ENCODE assay signal across 8 cellular contexts in genomic region chr7:818031-818699, GRCh38. TPM values are rescaled to one million over a fixed set of nuclear protein-coding genes. Genes with fewer than 3 reads are reported as not detected.
A peak's percentile ranks its signal among the peaks of the same experiment; 100 is the strongest.
DNase-seq lines count a peak whose midpoint lies in the region; ATAC-seq and TF ChIP-seq lines count a peak whose summit lies in the region.

No MANE protein-coding gene starts in this region.

- H3K4me3 ChIP-seq in OCI-LY3 (ENCODE audit: low read length) (peak overlapping the region; percentile 99), osteoblast (ENCODE audit: insufficient read depth, low read length) (no peak overlapping the region)

- H3K4me3 Mint-ChIP-seq in activated T-cell treated with anti-CD3 and anti-CD28 coated beads, Interleukin-2, amount 50 U/mL, for 4 hours, result peak overlapping the region; percentile 95

- no peak overlapping the region; the same call in 1 of the 2 replicates for H3K9ac ChIP-seq in OCI-LY3 (ENCODE audit: low read length)

- H4K20me1 ChIP-seq in OCI-LY3 (ENCODE audit: insufficient read depth, low read length) (peaks cover 44% of the 10 kb centered on the region), osteoblast (ENCODE audit: insufficient read depth, low read length) (peaks cover 36% of the 10 kb centered on the region)

- no peak for ATAC-seq in activated T-cell treated with anti-CD3 and anti-CD28 coated beads, Interleukin-2, amount 50 U/mL, for 4 hours
- ATAC-seq in sciatic nerve, result no peak
- no peak for ATAC-seq in GM18519 (IDR thresholded peaks at IDR 0.05; ENCODE audit: low FRiP score, unreplicated experiment)

- H2AFZ ChIP-seq in OCI-LY3 (ENCODE audit: low read depth, low read length) (no peak overlapping the region), osteoblast (ENCODE audit: low read length) (no peak overlapping the region)

- peaks cover 59% of the 10 kb centered on the region for H3K4me1 Mint-ChIP-seq in activated T-cell treated with anti-CD3 and anti-CD28 coated beads, Interleukin-2, amount 50 U/mL, for 4 hours (ENCODE audit: low read depth)

- no peak for TF ChIP-seq CTCF in OCI-LY3 (IDR thresholded peaks at IDR 0.05; ENCODE audit: low read depth, low read length)
- TF ChIP-seq CTCF in osteoblast (IDR thresholded peaks at IDR 0.05; ENCODE audit: extremely low read depth, low read depth, low read length), result peak; percentile 24

- H3K9me3 Mint-ChIP-seq in activated T-cell treated with anti-CD3 and anti-CD28 coated beads, Interleukin-2, amount 50 U/mL, for 4 hours, result no peaks in the 10 kb centered on the region

- intact Hi-C loops in sciatic nerve (cut with DNase I), result no loop called here

- no peak for DNase-seq in activated T-cell treated with anti-CD3 and anti-CD28 coated beads, Interleukin-2, amount 50 U/mL, for 4 hours
- DNase-seq in activated T-cell treated with anti-CD3 and anti-CD28 coated beads, Interleukin-2, amount 50 U/mL, for 1 hour, result no peak
- DNase-seq in dedifferentiated amniotic fluid mesenchymal stem cell (ENCODE audit: extremely low spot score) (peak; percentile 65), osteoblast (ENCODE audit: insufficient read length, low spot score, missing footprints) (peak; percentile 89), sciatic nerve (ENCODE audit: low spot score) (no peak), amygdala (lab: John Stamatoyannopoulos, UW) (no peak)

- H3K79me2 ChIP-seq in OCI-LY3 (ENCODE audit: low read length) (peaks cover 64% of the 10 kb centered on the region), osteoblast (ENCODE audit: insufficient read depth, low read length) (peaks cover 66% of the 10 kb centered on the region)

- H3K27ac ChIP-seq in OCI-LY3 (ENCODE audit: low read length), result no peak overlapping the region
- no peak overlapping the region for H3K27ac ChIP-seq in osteoblast (ENCODE audit: low read depth, low read length)

- H3K36me3 ChIP-seq in OCI-LY3 (replicated peaks; ENCODE audit: low read depth, low read length), result peaks cover 4% of the 10 kb centered on the region
- H3K36me3 ChIP-seq in osteoblast (ENCODE audit: insufficient read depth, low read length), result peaks cover 4% of the 10 kb centered on the region

- H3K9me3 ChIP-seq in OCI-LY3 (ENCODE audit: insufficient read depth, low read length), result no peaks in the 10 kb centered on the region
- H3K9me3 ChIP-seq in osteoblast (ENCODE audit: low read depth, low read length), result no peaks in the 10 kb centered on the region

- H3K4me1 ChIP-seq in OCI-LY3 (ENCODE audit: low read length) (peaks cover 20% of the 10 kb centered on the region), osteoblast (ENCODE audit: insufficient read depth, low read length) (peaks cover 21% of the 10 kb centered on the region)

- H3K36me3 Mint-ChIP-seq in activated T-cell treated with anti-CD3 and anti-CD28 coated beads, Interleukin-2, amount 50 U/mL, for 4 hours (ENCODE audit: insufficient read depth), result peaks cover 11% of the 10 kb centered on the region

- peak overlapping the region; percentile 88 for H3K4me2 ChIP-seq in OCI-LY3 (ENCODE audit: low read length)
- H3K4me2 ChIP-seq in osteoblast (ENCODE audit: insufficient read depth, low read length), result peak overlapping the region; percentile 95

- H3K27me3 ChIP-seq in OCI-LY3 (ENCODE audit: low read depth, low read length), result no peaks in the 10 kb centered on the region
- H3K27me3 ChIP-seq in osteoblast (ENCODE audit: insufficient read depth, low read length), result no peaks in the 10 kb centered on the region

- H3K27me3 Mint-ChIP-seq in activated T-cell treated with anti-CD3 and anti-CD28 coated beads, Interleukin-2, amount 50 U/mL, for 4 hours (ENCODE audit: low read depth), result no peaks in the 10 kb centered on the region

RNA-seq across cellular contexts. Expression of gene SUN1, which starts 14.1 kb away (rescaled TPM):
- 10 to 100 TPM; 61.5 to 69.1 (median 63.0) TPM for total RNA-seq in activated T-cell treated with anti-CD3 and anti-CD28 coated beads, Interleukin-2, amount 50 U/mL, for 4 hours
- total RNA-seq in osteoblast, result 109 and 126 TPM in 2 replicates
- total RNA-seq in sciatic nerve, result 207 TPM

RNA-seq across cellular contexts. Expression of gene GET4, which starts 58.2 kb away (rescaled TPM):
- total RNA-seq in activated T-cell treated with anti-CD3 and anti-CD28 coated beads, Interleukin-2, amount 50 U/mL, for 4 hours, result 10 to 100 TPM; 47.9 to 55.3 (median 52.1) TPM
- total RNA-seq in osteoblast, result 17.7 and 18.9 TPM in 2 replicates
- total RNA-seq in sciatic nerve, result 25.4 TPM

Comparison
In these comparisons a context has a peak if more than half of its experiments do, and no peak if none do; other contexts are left out.
1. DNase-seq: peak in dedifferentiated amniotic fluid mesenchymal stem cell (single experiment) and osteoblast (single experiment); none in activated T-cell treated with anti-CD3 and anti-CD28 coated beads, Interleukin-2, amount 50 U/mL, for 4 hours (single experiment), activated T-cell treated with anti-CD3 and anti-CD28 coated beads, Interleukin-2, amount 50 U/mL, for 1 hour (single experiment), sciatic nerve (single experiment) and amygdala (0 of 56).